ENCODE assay signal across 15 cellular contexts in genomic region chr21:34775793-34776192, GRCh38.
A peak's percentile ranks its signal among the peaks of the same experiment; 100 is the strongest.
DNase-seq lines count a peak whose midpoint lies in the region; ATAC-seq and TF ChIP-seq lines count a peak whose summit lies in the region.
"Had no signal": no experiment of that assay in that cellular context is flagged by ENCODE, and none has a peak within 500 bp of the region (broad histone marks: within the 10 kb centered on the region; RNA-seq: fewer than 3 reads in every experiment).

No MANE protein-coding gene starts in this region.

- in situ Hi-C loops in SK-MEL-5 (cut with HindIII; ENCODE audit: low pct_unique_long_range_greater_than_20kb, low sequenced_read_pairs): no loop called here
- in situ Hi-C loops in ACHN (cut with HindIII; ENCODE audit: low pct_ligation_motif_present, low pct_unique_long_range_greater_than_20kb, low sequenced_read_pairs): no loop called here

- WGBS in lower leg skin, 2 donors: 40 to 51% methylated on average over 7 of the region's 7 CpGs

- no peak for TF ChIP-seq POLR2A in lower leg skin (IDR thresholded peaks at IDR 0.05)

- TF ChIP-seq CTCF in epithelial cell of proximal tubule (conservative IDR thresholded peaks at IDR 0.05; ENCODE audit: low read depth, low read length) (no peak), lower leg skin (IDR thresholded peaks at IDR 0.05) (no peak)

- intact Hi-C loops in lower leg skin (cut with DNase I; ENCODE audit: low total_unique reads): no loop called here

- ATAC-seq in HG03175 (IDR thresholded peaks at IDR 0.05; ENCODE audit: unreplicated experiment): no peak

- no peak overlapping the region for H3K4me3 ChIP-seq in epithelial cell of proximal tubule (ENCODE audit: low read depth, low read length)
- no peak overlapping the region for H3K4me3 ChIP-seq in lower leg skin (ENCODE audit: low read depth, poor library complexity, severe bottlenecking)
- H3K4me3 ChIP-seq: SJSA1 had no signal

- DNase-seq in H4 (ENCODE audit: low spot score) (peak; percentile 23), SK-MEL-5 (ENCODE audit: low read depth, low spot score) (peak; percentile 28), epithelial cell of proximal tubule (ENCODE audit: low read depth) (peak; percentile 56), left kidney (ENCODE audit: low read depth, low spot score) (peak; percentile 31), ACHN (no peak), lower leg skin (ENCODE audit: low spot score in 2 of 2) (no peak)
- DNase-seq in activated CD4-positive, alpha-beta T cell treated with anti-CD3 and anti-CD28 coated beads, Interleukin-2, amount 50 U/mL, for 1 hour: no peak
- DNase-seq: COR-L47, Kasumi-1, MV-4-11, NCI-H1417 treated with DMSO at 0.1 percent for 48 hours, NCI-H2029 treated with DMSO at 0.1 percent for 48 hours, NCI-H524 had no signal

Comparison
In these comparisons a context has a peak if more than half of its experiments do, and no peak if none do; other contexts are left out.
1. DNase-seq: peak in H4 (single experiment), SK-MEL-5 (single experiment), epithelial cell of proximal tubule (single experiment) and left kidney (single experiment); none in ACHN (single experiment), lower leg skin (0 of 2) and activated CD4-positive, alpha-beta T cell treated with anti-CD3 and anti-CD28 coated beads, Interleukin-2, amount 50 U/mL, for 1 hour (single experiment).